Comparison of ENCODE assay signal across 10 cellular contexts in genomic region chr2:143802871-143803650, GRCh38.
DNase-seq lines count a peak whose midpoint lies in the region; ATAC-seq and TF ChIP-seq lines count a peak whose summit lies in the region.
"Had no signal": no experiment of that assay in that cellular context is flagged by ENCODE, and none has a peak within 500 bp of the region (broad histone marks: within the 10 kb centered on the region; RNA-seq: fewer than 3 reads in every experiment).

No MANE protein-coding gene starts in this region.

- peak overlapping the region; percentile 27 for H3K4me3 Mint-ChIP-seq in activated T-cell treated with anti-CD3 and anti-CD28 coated beads, Interleukin-2, amount 50 U/mL, for 4 hours
- H3K4me3 Mint-ChIP-seq in nephron progenitor cell: no peak overlapping the region

- H3K36me3 Mint-ChIP-seq in activated T-cell treated with anti-CD3 and anti-CD28 coated beads, Interleukin-2, amount 50 U/mL, for 4 hours (ENCODE audit: insufficient read depth): no peaks in the 10 kb centered on the region
- no peaks in the 10 kb centered on the region for H3K36me3 Mint-ChIP-seq in nephron progenitor cell (ENCODE audit: low read depth)

- ATAC-seq in activated T-cell treated with anti-CD3 and anti-CD28 coated beads, Interleukin-2, amount 50 U/mL, for 4 hours: peak; percentile 55 to 69
- ATAC-seq in HG02588 (IDR thresholded peaks at IDR 0.05; ENCODE audit: unreplicated experiment): peak; percentile 83
- ATAC-seq in HG03571 (IDR thresholded peaks at IDR 0.05; ENCODE audit: unreplicated experiment): peak; percentile 77
- peak; percentile 79 for ATAC-seq in stimulated activated naive CD8-positive, alpha-beta T cell treated with anti-CD3 and anti-CD28 coated beads, Interleukin-15, Interleukin-2, amounts not matched to agents 100 U/mL and 50 U/mL, for 24 hours

- H3K4me1 Mint-ChIP-seq in activated T-cell treated with anti-CD3 and anti-CD28 coated beads, Interleukin-2, amount 50 U/mL, for 4 hours (ENCODE audit: low read depth): peaks cover 10% of the 10 kb centered on the region
- no peaks in the 10 kb centered on the region for H3K4me1 Mint-ChIP-seq in nephron progenitor cell

- H3K9me3 Mint-ChIP-seq in activated T-cell treated with anti-CD3 and anti-CD28 coated beads, Interleukin-2, amount 50 U/mL, for 4 hours: no peaks in the 10 kb centered on the region
- H3K9me3 Mint-ChIP-seq in nephron progenitor cell: peaks cover 5% of the 10 kb centered on the region

- H3K27ac Mint-ChIP-seq in nephron progenitor cell: no peak overlapping the region

- no peak for TF ChIP-seq CTCF in nephron progenitor cell (IDR thresholded peaks at IDR 0.05)

- H3K27me3 Mint-ChIP-seq in activated T-cell treated with anti-CD3 and anti-CD28 coated beads, Interleukin-2, amount 50 U/mL, for 4 hours (ENCODE audit: low read depth): peaks cover 8% of the 10 kb centered on the region
- no peaks in the 10 kb centered on the region for H3K27me3 Mint-ChIP-seq in nephron progenitor cell (ENCODE audit: low read depth, poor library complexity)

- no peak for DNase-seq in activated T-cell treated with anti-CD3 and anti-CD28 coated beads, Interleukin-2, amount 50 U/mL, for 4 hours
- no peak for DNase-seq in activated T-cell treated with anti-CD3 and anti-CD28 coated beads, Interleukin-2, amount 50 U/mL, for 48 hours
- no peak for DNase-seq in stimulated activated naive CD8-positive, alpha-beta T cell treated with anti-CD3 and anti-CD28 coated beads, Interleukin-15, Interleukin-2, amounts not matched to agents 100 U/mL and 50 U/mL, for 24 hours
- DNase-seq in COLO829 (ENCODE audit: low spot score): no peak
- no peak for DNase-seq in nephron progenitor cell
- no peak for DNase-seq in stimulated activated CD4-positive, alpha-beta T cell treated with anti-CD3 and anti-CD28 coated beads, Interleukin-4, amount 100 ng/mL, for 24 hours
- DNase-seq: activated CD4-positive, alpha-beta T cell treated with anti-CD3 and anti-CD28 coated beads, Interleukin-2, amount 50 U/mL, for 48 hours; stomach had no signal
